Comparison of ENCODE assay signal across 22 cellular contexts in the genomic region with DNA sequence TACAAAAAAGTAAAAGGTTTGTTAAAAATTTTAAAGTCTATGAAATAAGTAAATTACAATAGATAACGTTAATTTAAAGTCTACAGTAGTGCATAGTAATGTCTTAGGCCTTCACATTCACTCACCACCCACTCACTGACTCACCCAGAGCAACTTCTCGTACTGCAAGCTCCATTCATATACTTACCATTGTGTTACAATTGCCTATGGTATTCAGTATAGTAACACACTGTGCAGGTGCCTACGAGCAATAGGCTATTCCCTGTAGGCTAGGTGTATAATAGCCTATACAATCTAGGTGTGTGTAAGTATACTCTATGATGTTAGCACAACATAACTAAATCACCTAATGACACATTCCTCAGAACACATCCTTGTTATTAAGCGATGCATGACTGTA.
A peak's percentile ranks its signal among the peaks of the same experiment; 100 is the strongest.
DNase-seq lines count a peak whose midpoint lies in the region; ATAC-seq, FAIRE-seq and TF ChIP-seq lines count a peak whose summit lies in the region.
"Had no signal": no experiment of that assay in that cellular context is flagged by ENCODE, and none has a peak within 500 bp of the region (broad histone marks: within the 10 kb centered on the region; RNA-seq: fewer than 3 reads in every experiment).

No MANE protein-coding gene starts in this region.

- no peaks in the 10 kb centered on the region for H3K36me3 Mint-ChIP-seq in astrocyte (ENCODE audit: low read depth, unreplicated experiment)
- H3K36me3 Mint-ChIP-seq in activated T-helper 2 cell treated with anti-CD3 and anti-CD28 coated beads, Interferon-gamma antibody, Interleukin-2, Interleukin-4, amounts not matched to agents 10 μg/mL and 5 μg/mL and 100 μg/mL, durations not matched to agents 14 hours and 24 hours and 36 hours (ENCODE audit: low read depth), result no peaks in the 10 kb centered on the region
- H3K36me3 Mint-ChIP-seq: CD4-positive, CD25-positive, alpha-beta regulatory T cell had no signal

- no peaks in the 10 kb centered on the region for H3K27me3 Mint-ChIP-seq in astrocyte (ENCODE audit: low read depth, unreplicated experiment)
- no peaks in the 10 kb centered on the region for H3K27me3 Mint-ChIP-seq in activated T-helper 2 cell treated with anti-CD3 and anti-CD28 coated beads, Interferon-gamma antibody, Interleukin-2, Interleukin-4, amounts not matched to agents 10 μg/mL and 5 μg/mL and 100 μg/mL, durations not matched to agents 14 hours and 24 hours and 36 hours (ENCODE audit: low read depth)
- H3K27me3 Mint-ChIP-seq: CD4-positive, CD25-positive, alpha-beta regulatory T cell had no signal

- H3K4me3 ChIP-seq in astrocyte (ENCODE audit: insufficient read depth, low read depth, low read length), result no peak overlapping the region

- H3K79me2 ChIP-seq in astrocyte (ENCODE audit: insufficient read depth, low read length), result no peaks in the 10 kb centered on the region

- H3K9me3 ChIP-seq in astrocyte (ENCODE audit: insufficient read depth, low read depth, low read length), result no peaks in the 10 kb centered on the region

- no peaks in the 10 kb centered on the region for H3K36me3 ChIP-seq in astrocyte (ENCODE audit: insufficient read depth, low read length)

- H3K4me2 ChIP-seq in astrocyte (ENCODE audit: low read length), result no peak overlapping the region
- H3K4me2 ChIP-seq: KMS-11 had no signal

- ATAC-seq in GM19023 (IDR thresholded peaks at IDR 0.05; ENCODE audit: unreplicated experiment), result no peak
- ATAC-seq: HCT116 had no signal

- no peaks in the 10 kb centered on the region for H3K27me3 ChIP-seq in astrocyte (ENCODE audit: insufficient read depth, low read length)

- FAIRE-seq in astrocyte (lab: Jason Lieb, UNC), result no peak
- FAIRE-seq: GM12892, HTR-8/SVneo had no signal

- H3K4me3 Mint-ChIP-seq in astrocyte (ENCODE audit: unreplicated experiment), result no peak overlapping the region
- no peak overlapping the region for H3K4me3 Mint-ChIP-seq in activated T-helper 2 cell treated with anti-CD3 and anti-CD28 coated beads, Interferon-gamma antibody, Interleukin-2, Interleukin-4, amounts not matched to agents 10 μg/mL and 5 μg/mL and 100 μg/mL, durations not matched to agents 14 hours and 24 hours and 36 hours (ENCODE audit: low read depth)
- H3K4me3 Mint-ChIP-seq: CD4-positive, CD25-positive, alpha-beta regulatory T cell had no signal

- no peaks in the 10 kb centered on the region for H3K4me1 Mint-ChIP-seq in astrocyte (ENCODE audit: low read depth, unreplicated experiment)
- no peaks in the 10 kb centered on the region for H3K4me1 Mint-ChIP-seq in activated T-helper 2 cell treated with anti-CD3 and anti-CD28 coated beads, Interferon-gamma antibody, Interleukin-2, Interleukin-4, amounts not matched to agents 10 μg/mL and 5 μg/mL and 100 μg/mL, durations not matched to agents 14 hours and 24 hours and 36 hours (ENCODE audit: low read depth)
- H3K4me1 Mint-ChIP-seq: CD4-positive, CD25-positive, alpha-beta regulatory T cell had no signal

- DNase-seq in NCI-H1930 (lab: John Stamatoyannopoulos, UW) (peak; percentile 14 to 52), astrocyte (ENCODE audit: low read depth) (peak; percentile 62), epithelial cell of prostate (ENCODE audit: low read depth, low spot score) (peak; percentile 10), non-pigmented ciliary epithelial cell (ENCODE audit: low read depth) (peak; percentile 41), SHP77 (lab: John Stamatoyannopoulos, UW) (no peak)
- DNase-seq in activated T-helper 2 cell treated with anti-CD3 and anti-CD28 coated beads, Interferon-gamma antibody, Interleukin-2, Interleukin-4, amounts not matched to agents 10 μg/mL and 5 μg/mL and 100 μg/mL, durations not matched to agents 14 hours and 24 hours and 36 hours (ENCODE audit: low spot score), result no peak
- DNase-seq: CD4-positive, CD25-positive, alpha-beta regulatory T cell; COR-L47; DMS 273 treated with DMSO at 0.1 percent for 48 hours; DMS79 treated with DMSO at 0.1 percent for 48 hours; GOT3; MV-4-11; NCI-H1105 treated with DMSO at 0.1 percent for 48 hours; NCI-H2081; NCI-H510A; NCI-H748 treated with DMSO at 0.1 percent for 48 hours; NK-92 treated with Interleukin-12 subunit alpha and Interleukin-12 subunit beta, amount 100 ng/mL, for 24 hours had no signal

- TF ChIP-seq CTCF in astrocyte (IDR thresholded peaks at IDR 0.05; ENCODE audit: insufficient read depth, low read depth, low read length), result no peak

- H2AFZ ChIP-seq in astrocyte (ENCODE audit: low read depth, low read length), result no peak overlapping the region

- no peaks in the 10 kb centered on the region for H3K9me3 Mint-ChIP-seq in astrocyte (ENCODE audit: unreplicated experiment)
- H3K9me3 Mint-ChIP-seq in activated T-helper 2 cell treated with anti-CD3 and anti-CD28 coated beads, Interferon-gamma antibody, Interleukin-2, Interleukin-4, amounts not matched to agents 10 μg/mL and 5 μg/mL and 100 μg/mL, durations not matched to agents 14 hours and 24 hours and 36 hours, result no peaks in the 10 kb centered on the region
- H3K9me3 Mint-ChIP-seq: CD4-positive, CD25-positive, alpha-beta regulatory T cell had no signal

- no peaks in the 10 kb centered on the region for H3K4me1 ChIP-seq in astrocyte (ENCODE audit: insufficient read depth, low read length)

- H3K9ac ChIP-seq in astrocyte (ENCODE audit: low read length), result no peak overlapping the region
- H3K9ac ChIP-seq: KMS-11 had no signal

- intact Hi-C loops in activated T-helper 2 cell treated with anti-CD3 and anti-CD28 coated beads, Interferon-gamma antibody, Interleukin-2, Interleukin-4, amounts not matched to agents 10 μg/mL and 5 μg/mL and 100 μg/mL, durations not matched to agents 14 hours and 24 hours and 36 hours (cut with micrococcal nuclease), result no loop called here

- no peak overlapping the region for H3K27ac Mint-ChIP-seq in astrocyte (ENCODE audit: unreplicated experiment)
- no peak overlapping the region for H3K27ac Mint-ChIP-seq in activated T-helper 2 cell treated with anti-CD3 and anti-CD28 coated beads, Interferon-gamma antibody, Interleukin-2, Interleukin-4, amounts not matched to agents 10 μg/mL and 5 μg/mL and 100 μg/mL, durations not matched to agents 14 hours and 24 hours and 36 hours
- H3K27ac Mint-ChIP-seq: CD4-positive, CD25-positive, alpha-beta regulatory T cell had no signal

- H4K20me1 ChIP-seq in astrocyte (ENCODE audit: insufficient read depth, low read length), result no peaks in the 10 kb centered on the region

- no peak overlapping the region for H3K27ac ChIP-seq in astrocyte (ENCODE audit: low read depth, low read length)
- no peak overlapping the region for H3K27ac ChIP-seq in epithelial cell of prostate
- H3K27ac ChIP-seq: KMS-11 had no signal

Comparison
In these comparisons a context has a peak if more than half of its experiments do, and no peak if none do; other contexts are left out.
1. DNase-seq: peak in NCI-H1930 (2 of 2), astrocyte (single experiment), epithelial cell of prostate (single experiment) and non-pigmented ciliary epithelial cell (single experiment); none in SHP77 (0 of 2) and activated T-helper 2 cell treated with anti-CD3 and anti-CD28 coated beads, Interferon-gamma antibody, Interleukin-2, Interleukin-4, amounts not matched to agents 10 μg/mL and 5 μg/mL and 100 μg/mL, durations not matched to agents 14 hours and 24 hours and 36 hours (single experiment).